In genomic region chr1:114756009-114756892, GRCh38 we compare ENCODE assay signal across 1 cellular context.
TF ChIP-seq lines count a peak whose summit lies in the region.

No MANE protein-coding gene starts in this region.

TF ChIP-seq in H1, 55 proteins besides CTCF, POLR2A, EP300 and RAD21 (continued from another document):
- TF ChIP-seq CTBP2 (IDR thresholded peaks at IDR 0.05; ENCODE audit: borderline replicate concordance, insufficient read depth, insufficient read length, low read length) (no peak), HDAC2 (IDR thresholded peaks at IDR 0.05; ENCODE audit: borderline replicate concordance in 1 of 2, low read depth in 2 of 2, low read length in 2 of 2) (no peak), TCF12 (IDR thresholded peaks at IDR 0.05; ENCODE audit: low read depth, low read length) (no peak), ATF2 (IDR thresholded peaks at IDR 0.05; ENCODE audit: low read length) (no peak), EGR1 (IDR thresholded peaks at IDR 0.05; ENCODE audit: borderline replicate concordance, low read depth, low read length) (no peak), YY1 (IDR thresholded peaks at IDR 0.05; ENCODE audit: low read depth, low read length) (no peak), CHD7 (IDR thresholded peaks at IDR 0.05; ENCODE audit: insufficient replicate concordance, low read length) (no peak), MAFK (IDR thresholded peaks at IDR 0.05; ENCODE audit: low read depth, low read length) (no peak), KDM5A (IDR thresholded peaks at IDR 0.05; ENCODE audit: low read length) (no peak), SP1 (IDR thresholded peaks at IDR 0.05; ENCODE audit: low read depth, low read length) (no peak), SIX5 (IDR thresholded peaks at IDR 0.05; ENCODE audit: low read depth, low read length) (no peak), FOSL1 (IDR thresholded peaks at IDR 0.05; ENCODE audit: insufficient read depth, low read depth, low read length) (no peak), SRF (IDR thresholded peaks at IDR 0.05; ENCODE audit: low read depth, low read length) (no peak), CHD2 (IDR thresholded peaks at IDR 0.05; ENCODE audit: low read length) (no peak), NRF1 (IDR thresholded peaks at IDR 0.05; ENCODE audit: low read depth, low read length) (no peak), SAP30 (IDR thresholded peaks at IDR 0.05; ENCODE audit: insufficient read depth, insufficient replicate concordance, low read length) (no peak)
